ENCODE assay signal across 3 cellular contexts in genomic region chr6:104699598-104700329, GRCh38.
TF ChIP-seq lines count a peak whose summit lies in the region.

No MANE protein-coding gene starts in this region.

TF ChIP-seq in SK-N-SH, 30 proteins besides CTCF, POLR2A, EP300 and RAD21 (continued from another document):
- no peak for TF ChIP-seq REST (IDR thresholded peaks at IDR 0.05; ENCODE audit: low read depth, low read length)
- no peak for TF ChIP-seq JUND (IDR thresholded peaks at IDR 0.05)
- TF ChIP-seq TAF1 (IDR thresholded peaks at IDR 0.05; ENCODE audit: borderline replicate concordance, low read depth, low read length) = no peak
- TF ChIP-seq SIN3A (IDR thresholded peaks at IDR 0.05; ENCODE audit: borderline replicate concordance, low read depth, low read length) = no peak
- no peak for TF ChIP-seq CHD2 (IDR thresholded peaks at IDR 0.05; ENCODE audit: low read length, partially characterized antibody)
- no peak for TF ChIP-seq MEF2A (IDR thresholded peaks at IDR 0.05; ENCODE audit: borderline replicate concordance, low read depth)
- no peak for TF ChIP-seq RCOR1 (IDR thresholded peaks at IDR 0.05; ENCODE audit: low read length)
TF ChIP-seq in SK-N-SH: peak in this region for 0.

TF ChIP-seq in SK-N-SH treated with all-trans-retinoic acid at 6 μM for 48 hours, 23 proteins besides CTCF, POLR2A, EP300 and RAD21 (continued from another document):
- TF ChIP-seq TSHZ2 (CRISPR knock-in tag; IDR thresholded peaks at IDR 0.05) (no peak), ZC3H10 (CRISPR knock-in tag; IDR thresholded peaks at IDR 0.05) (no peak), ZFP3 (CRISPR knock-in tag; IDR thresholded peaks at IDR 0.05) (no peak), GLIS3 (CRISPR knock-in tag; IDR thresholded peaks at IDR 0.05) (no peak), POU6F1 (CRISPR knock-in tag; IDR thresholded peaks at IDR 0.05; ENCODE audit: borderline replicate concordance, low read depth) (no peak), PATZ1 (CRISPR knock-in tag; IDR thresholded peaks at IDR 0.05; ENCODE audit: borderline replicate concordance) (no peak), TCF4 (CRISPR knock-in tag; IDR thresholded peaks at IDR 0.05; ENCODE audit: borderline replicate concordance) (no peak), CREB5 (CRISPR knock-in tag; IDR thresholded peaks at IDR 0.05; ENCODE audit: low read depth) (no peak), CSRNP3 (CRISPR knock-in tag; IDR thresholded peaks at IDR 0.05) (no peak), ISL1 (CRISPR knock-in tag; IDR thresholded peaks at IDR 0.05) (no peak), ZNF565 (CRISPR knock-in tag; conservative IDR thresholded peaks at IDR 0.05; ENCODE audit: low read depth) (no peak), TOX (CRISPR knock-in tag; IDR thresholded peaks at IDR 0.05; ENCODE audit: borderline replicate concordance) (no peak), OSR1 (CRISPR knock-in tag; IDR thresholded peaks at IDR 0.05) (no peak), ARNTL (CRISPR knock-in tag; IDR thresholded peaks at IDR 0.05; ENCODE audit: borderline replicate concordance, low read depth) (no peak), PPARA (CRISPR knock-in tag; IDR thresholded peaks at IDR 0.05; ENCODE audit: borderline replicate concordance) (no peak), SNAI2 (CRISPR knock-in tag; IDR thresholded peaks at IDR 0.05) (no peak)

TF ChIP-seq in WTC11, 78 proteins besides CTCF, POLR2A, EP300 and RAD21 (continued from another document):
- no peak for TF ChIP-seq ZNF512 (CRISPR knock-in tag; IDR thresholded peaks at IDR 0.05; ENCODE audit: borderline replicate concordance)
